In the genomic region with DNA sequence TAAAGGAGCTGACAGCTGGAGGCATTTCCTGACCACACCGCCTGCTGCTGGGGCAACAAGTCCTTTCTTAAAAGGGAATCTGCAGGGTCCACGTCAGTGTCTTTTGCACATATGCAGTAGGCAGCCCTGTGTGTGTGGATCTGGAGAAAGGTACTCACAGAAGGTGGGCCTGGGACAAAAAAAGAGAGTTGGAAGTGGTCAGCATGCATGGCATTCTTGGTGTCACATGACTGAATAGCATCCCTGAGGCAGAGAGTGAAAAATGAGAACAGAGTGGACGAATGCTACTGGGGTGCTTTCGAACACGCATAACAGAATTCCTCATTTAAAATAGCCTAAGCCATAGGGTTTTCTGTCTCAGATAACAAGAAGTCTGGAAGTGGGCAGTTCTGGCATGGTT, we compare ENCODE assay signal across 17 cellular contexts. TPM values are rescaled to one million over a fixed set of nuclear protein-coding genes. Genes with fewer than 3 reads are reported as not detected.
DNase-seq lines count a peak whose midpoint lies in the region; ATAC-seq lines count a peak whose summit lies in the region.
"Had no signal": no experiment of that assay in that cellular context is flagged by ENCODE, and none has a peak within 500 bp of the region (broad histone marks: within the 10 kb centered on the region; RNA-seq: fewer than 3 reads in every experiment).

No MANE protein-coding gene starts in this region.

- H3K23ac ChIP-seq in trophoblast cell (ENCODE audit: low read length) = no peak overlapping the region

- H3K9me3 ChIP-seq in trophoblast cell (ENCODE audit: insufficient read depth, low read depth, low read length) (peaks cover 2% of the 10 kb centered on the region), HAP-1 (no peaks in the 10 kb centered on the region)

- ATAC-seq in HG02571 (IDR thresholded peaks at IDR 0.05; ENCODE audit: unreplicated experiment) = no peak
- no peak for ATAC-seq in stimulated activated effector memory CD8-positive, alpha-beta T cell treated with anti-CD3 and anti-CD28 coated beads, Interleukin-12 subunit alpha, Interleukin-12 subunit beta, amount 100 ng/mL, for 72 hours
- ATAC-seq: CD8-positive, alpha-beta T cell; HepG2 had no signal

- DNase-seq in ELF-1 (ENCODE audit: low read depth, low spot score) (peak; percentile 19), astrocyte of the hippocampus (ENCODE audit: low read depth, low spot score) (peak; percentile 19), left kidney (ENCODE audit: low read depth, low spot score) (peak; percentile 37), trophoblast cell (peak; percentile 3 to 16), HAP-1 (ENCODE audit: low spot score in 2 of 2) (no peak), posterior cingulate gyrus (no peak)
- no peak for DNase-seq in stimulated activated effector memory CD8-positive, alpha-beta T cell treated with anti-CD3 and anti-CD28 coated beads, Interleukin-12 subunit alpha, Interleukin-12 subunit beta, amount 100 ng/mL, for 72 hours (ENCODE audit: low spot score in 2 of 2)
- DNase-seq: CD8-positive, alpha-beta T cell; COR-L47; DMS153; DMS79 treated with DMSO at 0.1 percent for 48 hours; EL; GDM1 had no signal

- H3K79me2 ChIP-seq in trophoblast cell (ENCODE audit: control insufficient read depth, insufficient read depth, low read length, poor library complexity) = no peaks in the 10 kb centered on the region

- H3K4me3 ChIP-seq in trophoblast cell (ENCODE audit: low read depth, low read length) (no peak overlapping the region), HAP-1 (no peak overlapping the region)

- no peak overlapping the region for H3K4me3 Mint-ChIP-seq in stimulated activated effector memory CD8-positive, alpha-beta T cell treated with anti-CD3 and anti-CD28 coated beads, Interleukin-12 subunit alpha, Interleukin-12 subunit beta, amount 100 ng/mL, for 72 hours
- H3K4me3 Mint-ChIP-seq: CD14-positive monocyte; CD8-positive, alpha-beta T cell had no signal

- H2AFZ ChIP-seq in trophoblast cell (ENCODE audit: insufficient read depth, low read length, poor library complexity) = no peak overlapping the region

- no peaks in the 10 kb centered on the region for H3K79me1 ChIP-seq in trophoblast cell (ENCODE audit: low read length)

- H4K8ac ChIP-seq in trophoblast cell (ENCODE audit: low read depth, low read length) = no peak overlapping the region

- H4K91ac ChIP-seq in trophoblast cell (ENCODE audit: low read depth, low read length) = no peak overlapping the region

- H3K4ac ChIP-seq in trophoblast cell (ENCODE audit: low read depth, low read length) = no peak overlapping the region

- no peak overlapping the region for H3K4me2 ChIP-seq in trophoblast cell (ENCODE audit: low read length)

- no peak overlapping the region for H3K27ac Mint-ChIP-seq in stimulated activated effector memory CD8-positive, alpha-beta T cell treated with anti-CD3 and anti-CD28 coated beads, Interleukin-12 subunit alpha, Interleukin-12 subunit beta, amount 100 ng/mL, for 72 hours
- H3K27ac Mint-ChIP-seq: CD14-positive monocyte; CD8-positive, alpha-beta T cell had no signal

- H4K12ac ChIP-seq in trophoblast cell (ENCODE audit: low read depth, low read length) = no peak overlapping the region

- no peaks in the 10 kb centered on the region for H3K36me3 ChIP-seq in trophoblast cell (ENCODE audit: control insufficient read depth in 1 of 2, insufficient read depth in 2 of 2, low read length in 2 of 2)
- no peaks in the 10 kb centered on the region for H3K36me3 ChIP-seq in HAP-1 (replicated peaks)

- no peak overlapping the region for H3K9ac ChIP-seq in trophoblast cell (ENCODE audit: low read length)

- H3K14ac ChIP-seq in trophoblast cell (ENCODE audit: low read length) = no peak overlapping the region

- no peak overlapping the region for H3K27ac ChIP-seq in trophoblast cell (ENCODE audit: low read depth, low read length)
- H3K27ac ChIP-seq: 22Rv1 had no signal

- intact Hi-C loops in posterior cingulate gyrus (cut with DNase I) = no loop called here

- H3K36me3 Mint-ChIP-seq in stimulated activated effector memory CD8-positive, alpha-beta T cell treated with anti-CD3 and anti-CD28 coated beads, Interleukin-12 subunit alpha, Interleukin-12 subunit beta, amount 100 ng/mL, for 72 hours = no peaks in the 10 kb centered on the region
- H3K36me3 Mint-ChIP-seq: CD14-positive monocyte; CD8-positive, alpha-beta T cell had no signal

- in situ Hi-C loops in HAP-1 (cut with MboI; ENCODE audit: low sequenced_read_pairs) = no loop called here

- no peak overlapping the region for H2BK120ac ChIP-seq in trophoblast cell (ENCODE audit: insufficient read depth, low read length, poor library complexity)

- H2BK12ac ChIP-seq in trophoblast cell (ENCODE audit: low read length) = no peak overlapping the region

- H2AK5ac ChIP-seq in trophoblast cell (ENCODE audit: low read length) = no peak overlapping the region

- peaks cover 7 to 9% of the 10 kb centered on the region in 2 experiments for H3K4me1 ChIP-seq in trophoblast cell (ENCODE audit: control insufficient read depth in 1 of 2, insufficient read depth in 2 of 2, low read length in 2 of 2)
- no peaks in the 10 kb centered on the region for H3K4me1 ChIP-seq in HAP-1

- H3K27me3 ChIP-seq in trophoblast cell (ENCODE audit: insufficient read depth, low read length) = no peaks in the 10 kb centered on the region
- H3K27me3 ChIP-seq in HAP-1 (ENCODE audit: low read depth) = no peaks in the 10 kb centered on the region

- H3K9me3 Mint-ChIP-seq in stimulated activated effector memory CD8-positive, alpha-beta T cell treated with anti-CD3 and anti-CD28 coated beads, Interleukin-12 subunit alpha, Interleukin-12 subunit beta, amount 100 ng/mL, for 72 hours = no peaks in the 10 kb centered on the region
- H3K9me3 Mint-ChIP-seq: CD8-positive, alpha-beta T cell had no signal

- no peaks in the 10 kb centered on the region for H3K4me1 Mint-ChIP-seq in stimulated activated effector memory CD8-positive, alpha-beta T cell treated with anti-CD3 and anti-CD28 coated beads, Interleukin-12 subunit alpha, Interleukin-12 subunit beta, amount 100 ng/mL, for 72 hours
- H3K4me1 Mint-ChIP-seq: CD14-positive monocyte had no signal

- no peak overlapping the region for H2BK5ac ChIP-seq in trophoblast cell (ENCODE audit: low read depth, low read length, poor library complexity)

- WGBS in trophoblast cell (ENCODE audit: extremely low coverage, insufficient coverage, insufficient read length) = no CpG with 5 or more reads among the region's 5 CpGs

- H3K18ac ChIP-seq in trophoblast cell (ENCODE audit: low read length) = no peak overlapping the region

RNA-seq across cellular contexts. Expression of a gene that starts 47.0 kb away (rescaled TPM):
- polyA plus RNA-seq in trophoblast cell (2013) = 49.8 and 50.4 TPM in 2 replicates

Comparison
In these comparisons a context has a peak if more than half of its experiments do, and no peak if none do; other contexts are left out.
1. DNase-seq: peak in ELF-1 (single experiment), astrocyte of the hippocampus (single experiment), left kidney (single experiment) and trophoblast cell (2 of 2); none in HAP-1 (0 of 2), posterior cingulate gyrus (0 of 10) and stimulated activated effector memory CD8-positive, alpha-beta T cell treated with anti-CD3 and anti-CD28 coated beads, Interleukin-12 subunit alpha, Interleukin-12 subunit beta, amount 100 ng/mL, for 72 hours (0 of 2).